In the genomic region with DNA sequence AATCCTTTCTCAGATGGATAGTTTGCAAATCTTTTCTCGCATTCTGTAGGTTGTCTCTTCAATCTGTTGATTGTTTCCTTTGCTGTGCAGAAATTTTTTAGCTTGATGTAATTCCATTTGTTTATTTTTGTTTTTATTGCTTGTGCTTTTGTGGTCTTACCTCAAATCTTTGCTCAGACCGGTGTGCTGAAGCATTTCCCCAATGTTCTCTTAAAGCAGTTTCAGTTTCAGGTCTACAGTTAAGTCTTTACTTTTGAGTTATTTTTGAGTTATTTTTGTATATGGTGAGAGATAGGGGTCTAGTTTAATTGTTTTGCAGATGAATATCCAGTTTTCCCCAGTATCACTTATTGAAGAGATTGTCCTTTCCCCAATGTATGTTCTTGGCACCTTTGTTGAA, we compare ENCODE assay signal across 21 cellular contexts. TPM values are rescaled to one million over a fixed set of nuclear protein-coding genes. Genes with fewer than 3 reads are reported as not detected.
DNase-seq lines count a peak whose midpoint lies in the region; ATAC-seq lines count a peak whose summit lies in the region.
"Had no signal": no experiment of that assay in that cellular context is flagged by ENCODE, and none has a peak within 500 bp of the region (broad histone marks: within the 10 kb centered on the region; RNA-seq: fewer than 3 reads in every experiment).

No MANE protein-coding gene starts in this region.

- no peak for DNase-seq in activated CD4-positive, alpha-beta T cell treated with anti-CD3 and anti-CD28 coated beads, Interleukin-2, amount 10 ng/mL, durations not matched to agents 7 days and 5 days
- DNase-seq in activated CD4-positive, alpha-beta T cell treated with anti-CD3 and anti-CD28 coated beads, Interleukin-2, amount 10 ng/mL, durations not matched to agents 24 days and 14 days: no peak
- DNase-seq in cerebellum (ENCODE audit: low spot score) (no peak), HCEC 1CT (no peak), H7 (no peak), NCI-H187 treated with DMSO at 0.1 percent for 48 hours (lab: John Stamatoyannopoulos, UW) (no peak)
- DNase-seq: activated B cell treated with CpG ODN at 0.5 μM for 24 hours; activated naive CD8-positive, alpha-beta T cell treated with anti-CD3 and anti-CD28 coated beads, Interleukin-2, amount 50 U/mL, for 24 hours; BE2C; NCI-H187; NCI-H510A; right lobe of liver; SIG-M5; upper lobe of left lung had no signal

- H3K27ac Mint-ChIP-seq in activated CD4-positive, alpha-beta T cell treated with anti-CD3 and anti-CD28 coated beads, Interleukin-2, amount 10 ng/mL, durations not matched to agents 7 days and 5 days: no peak overlapping the region
- H3K27ac Mint-ChIP-seq in activated CD4-positive, alpha-beta T cell treated with anti-CD3 and anti-CD28 coated beads, Interleukin-2, amount 10 ng/mL, durations not matched to agents 24 days and 14 days: no peak overlapping the region
- H3K27ac Mint-ChIP-seq: activated B cell treated with CpG ODN at 0.5 μM for 24 hours; activated naive CD8-positive, alpha-beta T cell treated with anti-CD3 and anti-CD28 coated beads, Interleukin-2, amount 50 U/mL, for 24 hours; activated T-helper 17 cell treated with anti-CD3 and anti-CD28 coated beads, Interleukin-2, amount 50 U/mL, for 72 hours; stimulated activated naive CD8-positive, alpha-beta T cell treated with anti-CD3 and anti-CD28 coated beads, Interleukin-15, Interleukin-2, amounts not matched to agents 100 ng/mL and 50 ng/mL, for 24 hours; T-helper 1 cell treated with Interleukin-12 subunit alpha and Interleukin-12 subunit beta and Interleukin-4 antibody, amounts not matched to agents 30 μg/mL and 1 μg/mL, for 36 hours had no signal

- ATAC-seq in GM21786 (IDR thresholded peaks at IDR 0.05; ENCODE audit: unreplicated experiment) (peak; percentile 71), HG03135 (IDR thresholded peaks at IDR 0.05; ENCODE audit: unreplicated experiment) (peak; percentile 70)
- ATAC-seq: activated naive CD8-positive, alpha-beta T cell treated with anti-CD3 and anti-CD28 coated beads, Interleukin-2, amount 50 U/mL, for 24 hours; activated T-helper 17 cell treated with anti-CD3 and anti-CD28 coated beads, Interleukin-2, amount 50 U/mL, for 72 hours; HepG2; left lobe of liver; right lobe of liver had no signal

- POLR2A ChIA-PET in activated CD4-positive, alpha-beta T cell treated with anti-CD3 and anti-CD28 coated beads, Interleukin-2, amount 10 ng/mL, durations not matched to agents 7 days and 5 days (lab: Charles Lee): no interaction called here

- no peaks in the 10 kb centered on the region for H3K36me3 Mint-ChIP-seq in activated CD4-positive, alpha-beta T cell treated with anti-CD3 and anti-CD28 coated beads, Interleukin-2, amount 10 ng/mL, durations not matched to agents 7 days and 5 days (ENCODE audit: low read depth)
- no peaks in the 10 kb centered on the region for H3K36me3 Mint-ChIP-seq in activated CD4-positive, alpha-beta T cell treated with anti-CD3 and anti-CD28 coated beads, Interleukin-2, amount 10 ng/mL, durations not matched to agents 24 days and 14 days (ENCODE audit: low read depth)

- CTCF ChIA-PET in activated CD4-positive, alpha-beta T cell treated with anti-CD3 and anti-CD28 coated beads, Interleukin-2, amount 10 ng/mL, durations not matched to agents 7 days and 5 days (lab: Charles Lee): no interaction called here

- H3K27me3 Mint-ChIP-seq in activated CD4-positive, alpha-beta T cell treated with anti-CD3 and anti-CD28 coated beads, Interleukin-2, amount 10 ng/mL, durations not matched to agents 7 days and 5 days: peaks cover 18% of the 10 kb centered on the region
- peaks cover 19% of the 10 kb centered on the region for H3K27me3 Mint-ChIP-seq in activated CD4-positive, alpha-beta T cell treated with anti-CD3 and anti-CD28 coated beads, Interleukin-2, amount 10 ng/mL, durations not matched to agents 24 days and 14 days
- H3K27me3 Mint-ChIP-seq: activated B cell treated with CpG ODN at 0.5 μM for 24 hours had no signal

- H3K27me3 ChIP-seq in H7 (ENCODE audit: control insufficient read depth, insufficient read depth, low read length): no peaks in the 10 kb centered on the region
- H3K27me3 ChIP-seq: BE2C, right lobe of liver, upper lobe of left lung had no signal

- peak overlapping the region; percentile 25 for H3K4me3 Mint-ChIP-seq in activated CD4-positive, alpha-beta T cell treated with anti-CD3 and anti-CD28 coated beads, Interleukin-2, amount 10 ng/mL, durations not matched to agents 7 days and 5 days
- no peak overlapping the region for H3K4me3 Mint-ChIP-seq in activated CD4-positive, alpha-beta T cell treated with anti-CD3 and anti-CD28 coated beads, Interleukin-2, amount 10 ng/mL, durations not matched to agents 24 days and 14 days
- H3K4me3 Mint-ChIP-seq: activated B cell treated with CpG ODN at 0.5 μM for 24 hours; activated naive CD8-positive, alpha-beta T cell treated with anti-CD3 and anti-CD28 coated beads, Interleukin-2, amount 50 U/mL, for 24 hours; activated T-helper 17 cell treated with anti-CD3 and anti-CD28 coated beads, Interleukin-2, amount 50 U/mL, for 72 hours; stimulated activated naive CD8-positive, alpha-beta T cell treated with anti-CD3 and anti-CD28 coated beads, Interleukin-15, Interleukin-2, amounts not matched to agents 100 ng/mL and 50 ng/mL, for 24 hours; T-helper 1 cell treated with Interleukin-12 subunit alpha and Interleukin-12 subunit beta and Interleukin-4 antibody, amounts not matched to agents 30 μg/mL and 1 μg/mL, for 36 hours had no signal

- peaks cover 6% of the 10 kb centered on the region for H3K9me3 Mint-ChIP-seq in activated CD4-positive, alpha-beta T cell treated with anti-CD3 and anti-CD28 coated beads, Interleukin-2, amount 10 ng/mL, durations not matched to agents 7 days and 5 days
- peaks cover 9% of the 10 kb centered on the region for H3K9me3 Mint-ChIP-seq in activated CD4-positive, alpha-beta T cell treated with anti-CD3 and anti-CD28 coated beads, Interleukin-2, amount 10 ng/mL, durations not matched to agents 24 days and 14 days

- H3K36me3 ChIP-seq in H7 (replicated peaks; ENCODE audit: control insufficient read depth, insufficient read depth, low read length): no peaks in the 10 kb centered on the region
- H3K36me3 ChIP-seq: BE2C, right lobe of liver, upper lobe of left lung had no signal

- no peak overlapping the region for H3K4me3 ChIP-seq in H7 (ENCODE audit: insufficient read depth, low read depth, low read length)
- H3K4me3 ChIP-seq: right lobe of liver, upper lobe of left lung had no signal

- peaks cover 8% of the 10 kb centered on the region for H3K4me1 Mint-ChIP-seq in activated CD4-positive, alpha-beta T cell treated with anti-CD3 and anti-CD28 coated beads, Interleukin-2, amount 10 ng/mL, durations not matched to agents 7 days and 5 days
- peaks cover 7% of the 10 kb centered on the region for H3K4me1 Mint-ChIP-seq in activated CD4-positive, alpha-beta T cell treated with anti-CD3 and anti-CD28 coated beads, Interleukin-2, amount 10 ng/mL, durations not matched to agents 24 days and 14 days
- H3K4me1 Mint-ChIP-seq: activated naive CD8-positive, alpha-beta T cell treated with anti-CD3 and anti-CD28 coated beads, Interleukin-2, amount 50 U/mL, for 24 hours; activated T-helper 17 cell treated with anti-CD3 and anti-CD28 coated beads, Interleukin-2, amount 50 U/mL, for 72 hours had no signal

- intact Hi-C loops in activated CD4-positive, alpha-beta T cell treated with anti-CD3 and anti-CD28 coated beads, Interleukin-2, amount 10 ng/mL, durations not matched to agents 24 days and 14 days (cut with micrococcal nuclease): no loop called here

RNA-seq across cellular contexts. Expression of a gene that starts 18.2 kb away (rescaled TPM):
- total RNA-seq in activated CD4-positive, alpha-beta T cell treated with anti-CD3 and anti-CD28 coated beads, Interleukin-2, amount 10 ng/mL, durations not matched to agents 7 days and 5 days: 10 to 100 TPM; 13.2 to 14.8 TPM
- 9.1 and 11.9 TPM in 2 replicates for total RNA-seq in activated CD4-positive, alpha-beta T cell treated with anti-CD3 and anti-CD28 coated beads, Interleukin-2, amount 10 ng/mL, durations not matched to agents 24 days and 14 days
- 22.5 TPM for total RNA-seq in cerebellum
- total RNA-seq in H7 (2014; rRNA removed; shearing (Covaris generic)): 24.9 and 27.8 TPM in 2 replicates

RNA-seq across cellular contexts. Expression of a gene that starts 52.9 kb away (rescaled TPM):
- 1 to 10 TPM; 4.6 to 6.2 TPM for total RNA-seq in activated CD4-positive, alpha-beta T cell treated with anti-CD3 and anti-CD28 coated beads, Interleukin-2, amount 10 ng/mL, durations not matched to agents 7 days and 5 days
- total RNA-seq in activated CD4-positive, alpha-beta T cell treated with anti-CD3 and anti-CD28 coated beads, Interleukin-2, amount 10 ng/mL, durations not matched to agents 24 days and 14 days: 6.0 and 7.5 TPM in 2 replicates
- 11.5 TPM for total RNA-seq in cerebellum
- total RNA-seq in H7 (2014; rRNA removed; shearing (Covaris generic)): 52.7 and 65.0 TPM in 2 replicates
